Comparison of ENCODE assay signal across 8 cellular contexts in genomic region chr19:12294308-12295158, GRCh38. TPM values are rescaled to one million over a fixed set of nuclear protein-coding genes. Genes with fewer than 3 reads are reported as not detected.
DNase-seq lines count a peak whose midpoint lies in the region; ATAC-seq, FAIRE-seq and TF ChIP-seq lines count a peak whose summit lies in the region.

ZNF44 (minus strand) TSS chr19:12294883; CDS start chr19:12294694, 189 bp downstream.

- peak within 1 kb of the TSS; percentile 67 for H3K9ac ChIP-seq in mammary epithelial cell (ENCODE audit: insufficient read depth, low read length)

- BruUV-seq in mammary epithelial cell (replicated peaks; lab: Mats Ljungman, UMichigan) = no TSS peak

- H3K36me3 ChIP-seq in mammary epithelial cell (ENCODE audit: insufficient read depth, low read length) (no peaks in the 10 kb centered on the region), small intestine (ENCODE audit: control insufficient read depth in 2 of 2, insufficient read depth in 2 of 2, low read length in 2 of 2) (peaks cover 0 to 2% of the 10 kb centered on the region in 2 donors)

- CTCF ChIA-PET in mammary epithelial cell (lab: Charles Lee; ENCODE audit: low non-redundant PET) = no interaction called here

- H3K27ac ChIP-seq in VCaP = peak within 1 kb of the TSS; percentile 96
- peak within 1 kb of the TSS; percentile 66 for H3K27ac ChIP-seq in mammary epithelial cell (ENCODE audit: insufficient read depth, low read depth, low read length)
- peak within 1 kb of the TSS; percentile 95 to 98 for H3K27ac ChIP-seq in small intestine (ENCODE audit: low read depth in 1 of 2, low read length in 1 of 2)

- in situ Hi-C loops in mammary epithelial cell (cut with MboI; ENCODE audit: low sequenced_read_pairs in 2 of 2) = no loop called here

- H3K27me3 ChIP-seq in mammary epithelial cell (ENCODE audit: insufficient read depth, low read length) (no peaks in the 10 kb centered on the region), small intestine (ENCODE audit: control insufficient read depth in 2 of 2, insufficient read depth in 2 of 2, low read length in 2 of 2) (no peaks in the 10 kb centered on the region)

- no peak for FAIRE-seq in small intestine (lab: Jason Lieb, UNC)

- H2AFZ ChIP-seq in mammary epithelial cell (ENCODE audit: low read depth, low read length) = peak within 1 kb of the TSS; percentile 96

- H3K4me3 ChIP-seq in mammary epithelial cell (replicated peaks in 1 of 3; ENCODE audit: insufficient read depth in 1 of 3, low read depth in 2 of 3, low read length in 3 of 3) (peak within 1 kb of the TSS; percentile 72 to 82 (median 73)), small intestine (ENCODE audit: low read depth in 1 of 2, low read length in 2 of 2) (peak within 1 kb of the TSS; percentile 89 to 98)

- peak; percentile 64 for DNase-seq in 8988T
- DNase-seq in NCI-H2171 treated with DMSO at 0.1 percent for 48 hours (lab: John Stamatoyannopoulos, UW) = peak; percentile 92
- peak; percentile 95 for DNase-seq in mammary epithelial cell
- DNase-seq in iPS-NIHi11 (ENCODE audit: low spot score) = peak; percentile 96
- DNase-seq in small intestine = peak; percentile 100

- dilution Hi-C loops in mammary epithelial cell (cut with HindIII; ENCODE audit: low sequenced_read_pairs) = no loop called here

- H3K4me1 ChIP-seq in mammary epithelial cell (ENCODE audit: insufficient read depth, low read length) (peaks cover 8% of the 10 kb centered on the region), small intestine (ENCODE audit: control insufficient read depth in 2 of 2, insufficient read depth in 1 of 2, low read depth in 1 of 2, low read length in 1 of 2) (peaks cover 3 to 4% of the 10 kb centered on the region in 2 donors)

- no peaks in the 10 kb centered on the region for H4K20me1 ChIP-seq in mammary epithelial cell (ENCODE audit: insufficient read depth, low read length)

- TF ChIP-seq CTCF in VCaP (conservative IDR thresholded peaks at IDR 0.05) (no peak), mammary epithelial cell (conservative IDR thresholded peaks at IDR 0.05 in 1 of 2, IDR thresholded peaks at IDR 0.05 in 1 of 2; ENCODE audit: extremely low read depth in 1 of 2, insufficient read depth in 1 of 2, low read depth in 1 of 2, low read length in 2 of 2) (no peak)

- intact Hi-C loops in mammary epithelial cell (cut with micrococcal nuclease) = loop anchor here (1.0 to 5.0 kb wide), 2 partner anchors 38 to 107 kb away; partner anchors contain the start of genes ZNF563 and ZNF799

- H3K9me3 ChIP-seq in mammary epithelial cell (replicated peaks; ENCODE audit: insufficient read depth, low read length) = peaks cover 2% of the 10 kb centered on the region
- H3K9me3 ChIP-seq in small intestine (ENCODE audit: control insufficient read depth, low read depth) = no peaks in the 10 kb centered on the region

- WGBS in mammary epithelial cell (ENCODE audit: low coverage, missing lambda C conversion rate) = 0% methylated on average over 21 of the region's 64 CpGs
- WGBS in small intestine, 3 donors = 0 to 1% (median 1%) methylated on average over 57 to 64 of the region's 64 CpGs

- ATAC-seq in GM18519 (IDR thresholded peaks at IDR 0.05; ENCODE audit: low FRiP score, unreplicated experiment) (peak; percentile 84), HG03060 (IDR thresholded peaks at IDR 0.05; ENCODE audit: low read depth, unreplicated experiment) (peak; percentile 76)

- peaks cover 41% of the 10 kb centered on the region for H3K79me2 ChIP-seq in mammary epithelial cell (ENCODE audit: insufficient read depth, low read length)

- peak within 1 kb of the TSS; percentile 68 for H3K4me2 ChIP-seq in mammary epithelial cell (ENCODE audit: insufficient read depth, low read depth, low read length)

RNA-seq across cellular contexts. Expression of gene ZNF44, which starts in this region (rescaled TPM):
- total RNA-seq in mammary epithelial cell = 1 to 10 TPM; 6.6 to 7.3 TPM
- polyA plus RNA-seq in mammary epithelial cell = 2.5 TPM
- 0.52 TPM for polyA minus RNA-seq in mammary epithelial cell
- polyA plus RNA-seq in small intestine = 10 to 100 TPM in 1 of 3 donors, 1 to 10 TPM in 2; 6.4 to 15.0 (median 8.6) TPM

Comparison
In these comparisons a context has a peak if more than half of its experiments do, and no peak if none do; other contexts are left out.
1. Peak in every context shown above with its lines: DNase-seq, ATAC-seq, H3K4me3 ChIP-seq and H3K27ac ChIP-seq.